Comparison of ENCODE assay signal across 20 cellular contexts in genomic region chrX:150700107-150700506, GRCh38.
"Had no signal": no experiment of that assay in that cellular context is flagged by ENCODE, and none has a peak within 500 bp of the region (broad histone marks: within the 10 kb centered on the region; RNA-seq: fewer than 3 reads in every experiment).

No MANE protein-coding gene starts in this region.

- H3K4me1 ChIP-seq: prostate gland, right lobe of liver had no signal

- H3K27ac Mint-ChIP-seq: activated CD4-positive, alpha-beta T cell treated with anti-CD3 and anti-CD28 coated beads, Interleukin-2, amount 10 ng/mL, durations not matched to agents 24 days and 14 days; activated CD8-positive, alpha-beta T cell treated with anti-CD3 and anti-CD28 coated beads, Interleukin-2, amount 10 ng/mL, durations not matched to agents 7 days and 5 days; activated naive CD8-positive, alpha-beta T cell treated with anti-CD3 and anti-CD28 coated beads, Interleukin-2, amount 50 U/mL, for 24 hours; T-helper 17 cell; WTC11 had no signal

- H3K4me3 Mint-ChIP-seq: activated CD4-positive, alpha-beta T cell treated with anti-CD3 and anti-CD28 coated beads, Interleukin-2, amount 10 ng/mL, durations not matched to agents 24 days and 14 days; activated CD8-positive, alpha-beta T cell treated with anti-CD3 and anti-CD28 coated beads, Interleukin-2, amount 10 ng/mL, durations not matched to agents 7 days and 5 days; activated naive CD8-positive, alpha-beta T cell treated with anti-CD3 and anti-CD28 coated beads, Interleukin-2, amount 50 U/mL, for 24 hours; T-helper 17 cell; WTC11 had no signal

- H3K27ac ChIP-seq: breast epithelium, gastroesophageal sphincter, heart right ventricle, lower lobe of right lung, prostate gland, right lobe of liver had no signal

- H3K4me2 ChIP-seq: smooth muscle cell had no signal

- H3K9me3 Mint-ChIP-seq: activated CD4-positive, alpha-beta T cell treated with anti-CD3 and anti-CD28 coated beads, Interleukin-2, amount 10 ng/mL, durations not matched to agents 24 days and 14 days; activated naive CD8-positive, alpha-beta T cell treated with anti-CD3 and anti-CD28 coated beads, Interleukin-2, amount 50 U/mL, for 24 hours; WTC11 had no signal

- H3K36me3 ChIP-seq: breast epithelium, gastroesophageal sphincter, lower lobe of right lung, prostate gland, right lobe of liver had no signal

- H3K4me3 ChIP-seq: breast epithelium, gastroesophageal sphincter, heart right ventricle, lower lobe of right lung, prostate gland, right lobe of liver, smooth muscle cell had no signal

- H3K27me3 ChIP-seq: breast epithelium, gastroesophageal sphincter, right lobe of liver had no signal

- H3K27me3 Mint-ChIP-seq: activated CD4-positive, alpha-beta T cell treated with anti-CD3 and anti-CD28 coated beads, Interleukin-2, amount 10 ng/mL, durations not matched to agents 24 days and 14 days; activated naive CD8-positive, alpha-beta T cell treated with anti-CD3 and anti-CD28 coated beads, Interleukin-2, amount 50 U/mL, for 24 hours; T-helper 17 cell had no signal

- ATAC-seq: activated CD8-positive, alpha-beta T cell treated with anti-CD3 and anti-CD28 coated beads, Interleukin-2, amount 10 ng/mL, durations not matched to agents 7 days and 5 days; activated naive CD8-positive, alpha-beta T cell treated with anti-CD3 and anti-CD28 coated beads, Interleukin-2, amount 50 U/mL, for 24 hours; gastroesophageal sphincter; heart right ventricle; left cardiac atrium; lower lobe of right lung; right lobe of liver; stimulated activated naive CD8-positive, alpha-beta T cell treated with anti-CD3 and anti-CD28 coated beads, Interleukin-15, Interleukin-2, amounts not matched to agents 100 U/mL and 50 U/mL, for 24 hours; T-helper 17 cell; WTC11 had no signal

- DNase-seq: activated CD4-positive, alpha-beta T cell treated with anti-CD3 and anti-CD28 coated beads, Interleukin-2, amount 10 ng/mL, durations not matched to agents 24 days and 14 days; activated CD8-positive, alpha-beta memory T cell treated with anti-CD3 and anti-CD28 coated beads, Interleukin-2, amount 50 U/mL, for 4 hours; activated CD8-positive, alpha-beta T cell treated with anti-CD3 and anti-CD28 coated beads, Interleukin-2, amount 10 ng/mL, durations not matched to agents 7 days and 5 days; activated gamma-delta T cell treated with Interleukin-2 at 50 U/mL for 16 hours; activated naive CD8-positive, alpha-beta T cell treated with anti-CD3 and anti-CD28 coated beads, Interleukin-2, amount 50 U/mL, for 24 hours; aorta; dorsolateral prefrontal cortex; erythroblast; heart right ventricle; left cardiac atrium; lower lobe of right lung; right lobe of liver; stimulated activated naive CD8-positive, alpha-beta T cell treated with anti-CD3 and anti-CD28 coated beads, Interleukin-15, Interleukin-2, amounts not matched to agents 100 U/mL and 50 U/mL, for 24 hours; T-helper 17 cell; trophoblast cell had no signal

- H3K9me3 ChIP-seq: breast epithelium, gastroesophageal sphincter, heart right ventricle, lower lobe of right lung, prostate gland, right lobe of liver had no signal
